In genomic region chr9:91758491-91758981, GRCh38 we compare ENCODE assay signal across 10 cellular contexts.
DNase-seq lines count a peak whose midpoint lies in the region; ATAC-seq and TF ChIP-seq lines count a peak whose summit lies in the region.
"Had no signal": no experiment of that assay in that cellular context is flagged by ENCODE, and none has a peak within 500 bp of the region (broad histone marks: within the 10 kb centered on the region; RNA-seq: fewer than 3 reads in every experiment).

No MANE protein-coding gene starts in this region.

- no peak overlapping the region for H3K4me3 ChIP-seq in hepatocyte

- no peak overlapping the region for H2AFZ ChIP-seq in hepatocyte

- ATAC-seq in GM21528 (IDR thresholded peaks at IDR 0.05; ENCODE audit: low FRiP score, unreplicated experiment): peak; percentile 72
- no peak for ATAC-seq in stimulated activated naive CD8-positive, alpha-beta T cell treated with anti-CD3 and anti-CD28 coated beads, Interleukin-15, amount 100 ng/mL, for 72 hours

- H3K9me3 ChIP-seq in hepatocyte (ENCODE audit: low read depth): no peaks in the 10 kb centered on the region

- no peaks in the 10 kb centered on the region for H3K4me1 Mint-ChIP-seq in stimulated activated naive CD8-positive, alpha-beta T cell treated with anti-CD3 and anti-CD28 coated beads, Interleukin-15, amount 100 ng/mL, for 72 hours
- H3K4me1 Mint-ChIP-seq: central memory CD8-positive, alpha-beta T cell had no signal

- peak overlapping the region; percentile 55 for H3K27ac ChIP-seq in hepatocyte

- H4K20me1 ChIP-seq in hepatocyte (ENCODE audit: insufficient read depth, poor library complexity, severe bottlenecking): no peaks in the 10 kb centered on the region

- no peaks in the 10 kb centered on the region for H3K27me3 Mint-ChIP-seq in stimulated activated naive CD8-positive, alpha-beta T cell treated with anti-CD3 and anti-CD28 coated beads, Interleukin-15, amount 100 ng/mL, for 72 hours

- peak; percentile 62 for TF ChIP-seq CTCF in hepatocyte (IDR thresholded peaks at IDR 0.05; ENCODE audit: poor library complexity)

- no peaks in the 10 kb centered on the region for H3K9me3 Mint-ChIP-seq in stimulated activated naive CD8-positive, alpha-beta T cell treated with anti-CD3 and anti-CD28 coated beads, Interleukin-15, amount 100 ng/mL, for 72 hours
- H3K9me3 Mint-ChIP-seq: central memory CD8-positive, alpha-beta T cell had no signal

- no peaks in the 10 kb centered on the region for H3K36me3 ChIP-seq in hepatocyte (replicated peaks; ENCODE audit: insufficient read depth, low read depth)

- peaks cover 30% of the 10 kb centered on the region for H3K79me2 ChIP-seq in hepatocyte

- no peak overlapping the region for H3K27ac Mint-ChIP-seq in stimulated activated naive CD8-positive, alpha-beta T cell treated with anti-CD3 and anti-CD28 coated beads, Interleukin-15, amount 100 ng/mL, for 72 hours
- H3K27ac Mint-ChIP-seq: stimulated activated naive CD8-positive, alpha-beta T cell treated with anti-CD3 and anti-CD28 coated beads, Interleukin-15, Interleukin-2, amounts not matched to agents 100 ng/mL and 50 ng/mL, for 24 hours had no signal

- peaks cover 17% of the 10 kb centered on the region for H3K4me1 ChIP-seq in hepatocyte (ENCODE audit: insufficient read depth)

- peak overlapping the region; percentile 48 for H3K4me2 ChIP-seq in hepatocyte

- WGBS in hepatocyte (ENCODE audit: low lambda C conversion rate, missing lambda C conversion rate): 33% methylated on average over 5 of the region's 5 CpGs

- DNase-seq in NCI-H82 (lab: John Stamatoyannopoulos, UW) (peak; percentile 76), NCI-H82 treated with DMSO at 0.1 percent for 48 hours (lab: John Stamatoyannopoulos, UW; ENCODE audit: unreplicated experiment) (no peak), Kasumi-1 (lab: John Stamatoyannopoulos, UW) (peak; percentile 28 to 31), hepatocyte (ENCODE audit: low spot score) (peak; percentile 71), retina (no peak)
- peak; percentile 68 for DNase-seq in activated CD8-positive, alpha-beta memory T cell treated with anti-CD3 and anti-CD28 coated beads, Interleukin-2, amount 50 U/mL, for 48 hours
- peak; percentile 24 to 36 for DNase-seq in stimulated activated naive CD8-positive, alpha-beta T cell treated with anti-CD3 and anti-CD28 coated beads, Interleukin-15, amount 100 ng/mL, for 72 hours

- no peak overlapping the region for H3K4me3 Mint-ChIP-seq in stimulated activated naive CD8-positive, alpha-beta T cell treated with anti-CD3 and anti-CD28 coated beads, Interleukin-15, amount 100 ng/mL, for 72 hours
- H3K4me3 Mint-ChIP-seq: central memory CD8-positive, alpha-beta T cell; stimulated activated naive CD8-positive, alpha-beta T cell treated with anti-CD3 and anti-CD28 coated beads, Interleukin-15, Interleukin-2, amounts not matched to agents 100 ng/mL and 50 ng/mL, for 24 hours had no signal

- H3K9me2 ChIP-seq in hepatocyte (replicated peaks; ENCODE audit: insufficient read depth): no peaks in the 10 kb centered on the region

- H3K27me3 ChIP-seq in hepatocyte: no peaks in the 10 kb centered on the region

Comparison
In these comparisons a context has a peak if more than half of its experiments do, and no peak if none do; other contexts are left out.
1. DNase-seq: peak in NCI-H82 (single experiment), Kasumi-1 (2 of 2), activated CD8-positive, alpha-beta memory T cell treated with anti-CD3 and anti-CD28 coated beads, Interleukin-2, amount 50 U/mL, for 48 hours (single experiment), hepatocyte (single experiment) and stimulated activated naive CD8-positive, alpha-beta T cell treated with anti-CD3 and anti-CD28 coated beads, Interleukin-15, amount 100 ng/mL, for 72 hours (2 of 2); none in NCI-H82 treated with DMSO at 0.1 percent for 48 hours (single experiment) and retina (single experiment).